Comparison of ENCODE assay signal across 8 cellular contexts in genomic region chr6:116666869-116667268, GRCh38.
DNase-seq lines count a peak whose midpoint lies in the region; ATAC-seq and TF ChIP-seq lines count a peak whose summit lies in the region.

No MANE protein-coding gene starts in this region.

- TF ChIP-seq CTCF in DND-41 (IDR thresholded peaks at IDR 0.05; ENCODE audit: borderline replicate concordance, extremely low read depth, low read length, poor library complexity, severe bottlenecking), result no peak

- no peaks in the 10 kb centered on the region for H3K9me3 ChIP-seq in DND-41 (ENCODE audit: insufficient read depth, low read length, severe bottlenecking)
- H3K9me3 ChIP-seq in endocrine pancreas (ENCODE audit: control insufficient read depth, low read length), result no peaks in the 10 kb centered on the region
- H3K9me3 ChIP-seq in effector memory CD4-positive, alpha-beta T cell (ENCODE audit: control insufficient read depth, low read length), result no peaks in the 10 kb centered on the region

- H3K4me1 ChIP-seq in DND-41 (ENCODE audit: insufficient read depth, low read length) (peaks cover 46% of the 10 kb centered on the region), endocrine pancreas (ENCODE audit: control insufficient read depth, insufficient read depth, low read length) (peaks cover 21% of the 10 kb centered on the region)
- peaks cover 7% of the 10 kb centered on the region for H3K4me1 ChIP-seq in effector memory CD4-positive, alpha-beta T cell (ENCODE audit: control insufficient read depth, insufficient read depth, low read length, poor library complexity, severe bottlenecking)

- H2AFZ ChIP-seq in DND-41 (ENCODE audit: low read depth, low read length), result no peak overlapping the region

- H3K27me3 ChIP-seq in DND-41 (ENCODE audit: insufficient read depth, low read length, poor library complexity) (no peaks in the 10 kb centered on the region), endocrine pancreas (ENCODE audit: control insufficient read depth, insufficient read depth, low read length) (no peaks in the 10 kb centered on the region)
- H3K27me3 ChIP-seq in effector memory CD4-positive, alpha-beta T cell (replicated peaks; ENCODE audit: control insufficient read depth, insufficient read depth, low read length, poor library complexity, severe bottlenecking), result no peaks in the 10 kb centered on the region

- no peak overlapping the region for H3K27ac ChIP-seq in DND-41 (ENCODE audit: low read length)
- H3K27ac ChIP-seq in effector memory CD4-positive, alpha-beta T cell (ENCODE audit: insufficient read depth, low read length, poor library complexity, severe bottlenecking), result no peak overlapping the region

- H4K20me1 ChIP-seq in DND-41 (ENCODE audit: insufficient read depth, low read length), result peaks cover 2% of the 10 kb centered on the region

- ATAC-seq in DND-41 (ENCODE audit: insufficient read depth, low read depth), result no peak
- ATAC-seq in GM21367 (IDR thresholded peaks at IDR 0.05; ENCODE audit: unreplicated experiment), result peak; percentile 44
- ATAC-seq in HG03565 (IDR thresholded peaks at IDR 0.05; ENCODE audit: unreplicated experiment), result peak; percentile 58

- H3K79me2 ChIP-seq in DND-41 (ENCODE audit: insufficient read depth, low read length), result peaks cover 67% of the 10 kb centered on the region

- H3K4me3 ChIP-seq in DND-41 (ENCODE audit: low read depth in 1 of 2, low read length in 2 of 2) (peak overlapping the region in 1 of 2 experiments; percentile 43; a peak in 3 of 4 replicates), endocrine pancreas (ENCODE audit: control insufficient read depth, insufficient read depth, low read length) (peak overlapping the region; percentile 94)
- no peak overlapping the region for H3K4me3 ChIP-seq in effector memory CD4-positive, alpha-beta T cell (ENCODE audit: insufficient read depth, low read depth, low read length, poor library complexity, severe bottlenecking)

- peak overlapping the region; percentile 79 for H3K9ac ChIP-seq in DND-41 (ENCODE audit: low read depth, low read length)
- no peak overlapping the region for H3K9ac ChIP-seq in endocrine pancreas (ENCODE audit: control insufficient read depth, insufficient read depth, low read length)

- peak overlapping the region; percentile 90 for H3K4me2 ChIP-seq in DND-41 (ENCODE audit: insufficient read depth, low read length)

- DNase-seq in DND-41 (no peak), UCSD-AML1 (lab: John Stamatoyannopoulos, UW; ENCODE audit: unreplicated experiment) (no peak), NCI-H526 (lab: John Stamatoyannopoulos, UW) (no peak)
- no peak for DNase-seq in stimulated activated naive CD4-positive, alpha-beta T cell (lab: John Stamatoyannopoulos, UW)
- no peak for DNase-seq in effector memory CD4-positive, alpha-beta T cell

- H3K36me3 ChIP-seq in DND-41 (ENCODE audit: insufficient read depth, low read length) (no peaks in the 10 kb centered on the region; the same call in 1 of the 2 replicates), endocrine pancreas (ENCODE audit: control insufficient read depth, insufficient read depth, low read length) (no peaks in the 10 kb centered on the region)
- H3K36me3 ChIP-seq in effector memory CD4-positive, alpha-beta T cell (ENCODE audit: control insufficient read depth, insufficient read depth, low read length), result no peaks in the 10 kb centered on the region
